ENCODE assay signal across 1 cellular context in genomic region chr6:7270320-7271204, GRCh38.
TF ChIP-seq lines count a peak whose summit lies in the region.

No MANE protein-coding gene starts in this region.

TF ChIP-seq in HepG2, 621 proteins besides CTCF, POLR2A, EP300 and RAD21 (continued from another document and continues in another):
- TF ChIP-seq ZHX2 (IDR thresholded peaks at IDR 0.05; ENCODE audit: low read depth) = peak; percentile 41; the same call in 1 of the 2 replicates
- no peak for TF ChIP-seq ZHX2 (CRISPR knock-in tag; IDR thresholded peaks at IDR 0.05; ENCODE audit: borderline replicate concordance)
- no peak for TF ChIP-seq DDIT3 (CRISPR knock-in tag; IDR thresholded peaks at IDR 0.05)
- peak; percentile 34; the same call in 1 of the 2 replicates for TF ChIP-seq KAT8 (CRISPR knock-in tag; IDR thresholded peaks at IDR 0.05)
- TF ChIP-seq, protein P1, sequence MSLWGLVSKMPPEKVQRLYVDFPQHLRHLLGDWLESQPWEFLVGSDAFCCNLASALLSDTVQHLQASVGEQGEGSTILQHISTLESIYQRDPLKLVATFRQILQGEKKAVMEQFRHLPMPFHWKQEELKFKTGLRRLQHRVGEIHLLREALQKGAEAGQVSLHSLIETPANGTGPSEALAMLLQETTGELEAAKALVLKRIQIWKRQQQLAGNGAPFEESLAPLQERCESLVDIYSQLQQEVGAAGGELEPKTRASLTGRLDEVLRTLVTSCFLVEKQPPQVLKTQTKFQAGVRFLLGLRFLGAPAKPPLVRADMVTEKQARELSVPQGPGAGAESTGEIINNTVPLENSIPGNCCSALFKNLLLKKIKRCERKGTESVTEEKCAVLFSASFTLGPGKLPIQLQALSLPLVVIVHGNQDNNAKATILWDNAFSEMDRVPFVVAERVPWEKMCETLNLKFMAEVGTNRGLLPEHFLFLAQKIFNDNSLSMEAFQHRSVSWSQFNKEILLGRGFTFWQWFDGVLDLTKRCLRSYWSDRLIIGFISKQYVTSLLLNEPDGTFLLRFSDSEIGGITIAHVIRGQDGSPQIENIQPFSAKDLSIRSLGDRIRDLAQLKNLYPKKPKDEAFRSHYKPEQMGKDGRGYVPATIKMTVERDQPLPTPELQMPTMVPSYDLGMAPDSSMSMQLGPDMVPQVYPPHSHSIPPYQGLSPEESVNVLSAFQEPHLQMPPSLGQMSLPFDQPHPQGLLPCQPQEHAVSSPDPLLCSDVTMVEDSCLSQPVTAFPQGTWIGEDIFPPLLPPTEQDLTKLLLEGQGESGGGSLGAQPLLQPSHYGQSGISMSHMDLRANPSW (CRISPR knock-in tag; IDR thresholded peaks at IDR 0.05; ENCODE audit: borderline replicate concordance) = no peak; the same call in 1 of the 2 replicates
- TF ChIP-seq SP140L (CRISPR knock-in tag; IDR thresholded peaks at IDR 0.05; ENCODE audit: borderline replicate concordance) = no peak
- TF ChIP-seq ZNF24 (IDR thresholded peaks at IDR 0.05) = no peak
- TF ChIP-seq GTF3A (CRISPR knock-in tag; conservative IDR thresholded peaks at IDR 0.05) = no peak
- peak; percentile 19; the same call in 1 of the 2 replicates for TF ChIP-seq FOXK2 (IDR thresholded peaks at IDR 0.05)
- TF ChIP-seq GABPA (IDR thresholded peaks at IDR 0.05; ENCODE audit: low read depth, low read length) = no peak
- TF ChIP-seq GABPA (CRISPR knock-in tag; IDR thresholded peaks at IDR 0.05; ENCODE audit: low read depth) = no peak
- TF ChIP-seq HDAC1 (CRISPR knock-in tag; IDR thresholded peaks at IDR 0.05) = peak; percentile 75
- TF ChIP-seq ZNF101 (CRISPR knock-in tag; IDR thresholded peaks at IDR 0.05; ENCODE audit: borderline replicate concordance, low read depth) = no peak; the same call in 1 of the 2 replicates
- TF ChIP-seq, protein P2, sequence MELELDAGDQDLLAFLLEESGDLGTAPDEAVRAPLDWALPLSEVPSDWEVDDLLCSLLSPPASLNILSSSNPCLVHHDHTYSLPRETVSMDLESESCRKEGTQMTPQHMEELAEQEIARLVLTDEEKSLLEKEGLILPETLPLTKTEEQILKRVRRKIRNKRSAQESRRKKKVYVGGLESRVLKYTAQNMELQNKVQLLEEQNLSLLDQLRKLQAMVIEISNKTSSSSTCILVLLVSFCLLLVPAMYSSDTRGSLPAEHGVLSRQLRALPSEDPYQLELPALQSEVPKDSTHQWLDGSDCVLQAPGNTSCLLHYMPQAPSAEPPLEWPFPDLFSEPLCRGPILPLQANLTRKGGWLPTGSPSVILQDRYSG (CRISPR knock-in tag; IDR thresholded peaks at IDR 0.05) = no peak
- TF ChIP-seq, protein P3, sequence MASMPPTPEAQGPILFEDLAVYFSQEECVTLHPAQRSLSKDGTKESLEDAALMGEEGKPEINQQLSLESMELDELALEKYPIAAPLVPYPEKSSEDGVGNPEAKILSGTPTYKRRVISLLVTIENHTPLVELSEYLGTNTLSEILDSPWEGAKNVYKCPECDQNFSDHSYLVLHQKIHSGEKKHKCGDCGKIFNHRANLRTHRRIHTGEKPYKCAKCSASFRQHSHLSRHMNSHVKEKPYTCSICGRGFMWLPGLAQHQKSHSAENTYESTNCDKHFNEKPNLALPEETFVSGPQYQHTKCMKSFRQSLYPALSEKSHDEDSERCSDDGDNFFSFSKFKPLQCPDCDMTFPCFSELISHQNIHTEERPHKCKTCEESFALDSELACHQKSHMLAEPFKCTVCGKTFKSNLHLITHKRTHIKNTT (CRISPR knock-in tag; IDR thresholded peaks at IDR 0.05) = no peak
- TF ChIP-seq DR1 (CRISPR knock-in tag; IDR thresholded peaks at IDR 0.05) = no peak
- TF ChIP-seq MED1 (CRISPR knock-in tag; IDR thresholded peaks at IDR 0.05) = peak; percentile 85
- no peak for TF ChIP-seq ZZZ3 (CRISPR knock-in tag; IDR thresholded peaks at IDR 0.05; ENCODE audit: borderline replicate concordance)
- TF ChIP-seq ZNF629 (CRISPR knock-in tag; conservative IDR thresholded peaks at IDR 0.05) = 0 out of 2 replicates have a peak, but pooled peaks have one; percentile 33
- TF ChIP-seq ZNF124 (CRISPR knock-in tag; IDR thresholded peaks at IDR 0.05) = peak; percentile 25; the same call in 1 of the 2 replicates
- TF ChIP-seq ZNF644 (CRISPR knock-in tag; IDR thresholded peaks at IDR 0.05; ENCODE audit: low read depth) = peak; percentile 66; the same call in 1 of the 2 replicates
- TF ChIP-seq EZH2 (conservative IDR thresholded peaks at IDR 0.05; ENCODE audit: low read depth, low read length) = no peak
- no peak for TF ChIP-seq KLF16 (CRISPR knock-in tag; IDR thresholded peaks at IDR 0.05)
- TF ChIP-seq CSRNP2 (CRISPR knock-in tag; conservative IDR thresholded peaks at IDR 0.05; ENCODE audit: low read depth) = no peak
- no peak for TF ChIP-seq ZNF407 (CRISPR knock-in tag; IDR thresholded peaks at IDR 0.05; ENCODE audit: not compliant biosample characterization)
- no peak for TF ChIP-seq TOE1 (CRISPR knock-in tag; IDR thresholded peaks at IDR 0.05)
- no peak for TF ChIP-seq KMT2A (CRISPR knock-in tag; IDR thresholded peaks at IDR 0.05)
- TF ChIP-seq, protein P4, sequence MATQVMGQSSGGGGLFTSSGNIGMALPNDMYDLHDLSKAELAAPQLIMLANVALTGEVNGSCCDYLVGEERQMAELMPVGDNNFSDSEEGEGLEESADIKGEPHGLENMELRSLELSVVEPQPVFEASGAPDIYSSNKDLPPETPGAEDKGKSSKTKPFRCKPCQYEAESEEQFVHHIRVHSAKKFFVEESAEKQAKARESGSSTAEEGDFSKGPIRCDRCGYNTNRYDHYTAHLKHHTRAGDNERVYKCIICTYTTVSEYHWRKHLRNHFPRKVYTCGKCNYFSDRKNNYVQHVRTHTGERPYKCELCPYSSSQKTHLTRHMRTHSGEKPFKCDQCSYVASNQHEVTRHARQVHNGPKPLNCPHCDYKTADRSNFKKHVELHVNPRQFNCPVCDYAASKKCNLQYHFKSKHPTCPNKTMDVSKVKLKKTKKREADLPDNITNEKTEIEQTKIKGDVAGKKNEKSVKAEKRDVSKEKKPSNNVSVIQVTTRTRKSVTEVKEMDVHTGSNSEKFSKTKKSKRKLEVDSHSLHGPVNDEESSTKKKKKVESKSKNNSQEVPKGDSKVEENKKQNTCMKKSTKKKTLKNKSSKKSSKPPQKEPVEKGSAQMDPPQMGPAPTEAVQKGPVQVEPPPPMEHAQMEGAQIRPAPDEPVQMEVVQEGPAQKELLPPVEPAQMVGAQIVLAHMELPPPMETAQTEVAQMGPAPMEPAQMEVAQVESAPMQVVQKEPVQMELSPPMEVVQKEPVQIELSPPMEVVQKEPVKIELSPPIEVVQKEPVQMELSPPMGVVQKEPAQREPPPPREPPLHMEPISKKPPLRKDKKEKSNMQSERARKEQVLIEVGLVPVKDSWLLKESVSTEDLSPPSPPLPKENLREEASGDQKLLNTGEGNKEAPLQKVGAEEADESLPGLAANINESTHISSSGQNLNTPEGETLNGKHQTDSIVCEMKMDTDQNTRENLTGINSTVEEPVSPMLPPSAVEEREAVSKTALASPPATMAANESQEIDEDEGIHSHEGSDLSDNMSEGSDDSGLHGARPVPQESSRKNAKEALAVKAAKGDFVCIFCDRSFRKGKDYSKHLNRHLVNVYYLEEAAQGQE (IDR thresholded peaks at IDR 0.05; ENCODE audit: borderline replicate concordance in 1 of 2, low read depth in 1 of 2, low read length in 2 of 2) = no peak
- no peak for TF ChIP-seq ZFYVE20 (CRISPR knock-in tag; IDR thresholded peaks at IDR 0.05; ENCODE audit: borderline replicate concordance, low read depth)
- peak; percentile 76 for TF ChIP-seq TEAD3 (CRISPR knock-in tag; optimal IDR thresholded peaks at IDR 0.05; ENCODE audit: borderline replicate concordance)
- 0 out of 2 replicates have a peak, but pooled peaks have one; percentile 47 for TF ChIP-seq MXD4 (CRISPR knock-in tag; IDR thresholded peaks at IDR 0.05)
- peak; percentile 56 for TF ChIP-seq ZSCAN31 (CRISPR knock-in tag; IDR thresholded peaks at IDR 0.05; ENCODE audit: low read depth)
